ENCODE assay signal across 33 cellular contexts in the genomic region with DNA sequence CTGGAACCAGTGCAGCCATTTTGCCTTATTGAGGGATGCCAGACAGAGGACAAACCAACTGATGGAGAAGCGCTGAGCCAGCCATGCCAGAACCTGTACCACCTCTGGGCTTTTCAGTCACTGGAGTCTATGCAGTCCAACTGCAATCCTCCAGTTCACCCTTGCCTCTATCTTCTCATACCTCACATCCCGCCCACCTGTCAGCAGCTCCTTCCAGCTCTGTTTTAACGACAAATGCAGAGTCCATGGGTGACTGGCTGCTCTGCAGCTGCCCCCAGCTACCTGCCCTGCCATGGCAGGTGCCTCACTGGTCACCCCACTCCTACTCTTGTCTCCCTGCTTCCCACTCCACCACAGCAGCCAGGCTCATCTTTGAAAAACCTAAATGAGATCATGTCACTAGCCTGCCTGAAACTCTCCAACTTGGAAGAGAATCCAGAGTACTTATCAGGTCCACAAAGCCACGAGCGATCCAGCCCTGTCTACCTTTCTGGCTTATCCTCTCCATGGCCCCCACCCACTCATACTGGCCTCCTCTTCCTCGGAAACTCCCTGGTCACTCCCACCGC. TPM values are rescaled to one million over a fixed set of nuclear protein-coding genes. Genes with fewer than 3 reads are reported as not detected.
"Had no signal": no experiment of that assay in that cellular context is flagged by ENCODE, and none has a peak within 500 bp of the region (broad histone marks: within the 10 kb centered on the region; RNA-seq: fewer than 3 reads in every experiment).

No MANE protein-coding gene starts in this region.

- H3K9me3 Mint-ChIP-seq: activated T-helper 2 cell treated with anti-CD3 and anti-CD28 coated beads, Interferon-gamma antibody, Interleukin-2, Interleukin-4, amounts not matched to agents 10 μg/mL and 5 μg/mL and 100 μg/mL, durations not matched to agents 14 hours and 24 hours and 36 hours; mesothelial cell of epicardium; naive B cell; neural crest cell had no signal

- H3K27ac Mint-ChIP-seq: activated CD8-positive, alpha-beta T cell treated with anti-CD3 and anti-CD28 coated beads, Interleukin-2, amount 10 ng/mL, durations not matched to agents 7 days and 5 days; activated naive CD8-positive, alpha-beta T cell; activated T-helper 2 cell treated with anti-CD3 and anti-CD28 coated beads, Interferon-gamma antibody, Interleukin-2, Interleukin-4, amounts not matched to agents 10 μg/mL and 5 μg/mL and 100 μg/mL, durations not matched to agents 14 hours and 24 hours and 36 hours; mesothelial cell of epicardium; naive B cell; stimulated activated naive B cell treated with anti-CD40 and anti-IgM and Interleukin-4, amounts not matched to agents 10 μg/mL and 1 μg/mL and 100 μg/mL, for 72 hours had no signal

- H3K4me3 Mint-ChIP-seq: activated CD8-positive, alpha-beta T cell treated with anti-CD3 and anti-CD28 coated beads, Interleukin-2, amount 10 ng/mL, durations not matched to agents 7 days and 5 days; activated naive CD8-positive, alpha-beta T cell; mesothelial cell of epicardium; naive B cell; neural crest cell; stimulated activated naive B cell treated with anti-CD40 and anti-IgM and Interleukin-4, amounts not matched to agents 10 μg/mL and 1 μg/mL and 100 μg/mL, for 72 hours had no signal

- H3K36me3 Mint-ChIP-seq: mesothelial cell of epicardium; stimulated activated naive B cell treated with anti-CD40 and anti-IgM and Interleukin-4, amounts not matched to agents 10 μg/mL and 1 μg/mL and 100 μg/mL, for 72 hours had no signal

- H3K4me1 Mint-ChIP-seq: mesothelial cell of epicardium, naive B cell, neural crest cell had no signal

- ATAC-seq: body of pancreas; gastroesophageal sphincter; left cardiac atrium; left ventricle myocardium superior; pancreas; psoas muscle; stimulated activated naive B cell treated with anti-CD40 and anti-IgM and Interleukin-4, amounts not matched to agents 10 μg/mL and 1 μg/mL and 100 μg/mL, for 72 hours had no signal

- DNase-seq: activated CD4-positive, alpha-beta T cell treated with anti-CD3 and anti-CD28 coated beads for 1 hour; activated naive CD4-positive, alpha-beta T cell treated with Interleukin-2 at 50 U/mL for 16 hours; activated T-cell treated with anti-CD3 and anti-CD28 coated beads, Interleukin-2, amount 50 U/mL, for 48 hours; anterior cingulate cortex; body of pancreas; cerebellar nuclear complex; colonic mucosa; effector memory CD4-positive, alpha-beta T cell; left cardiac atrium; left ventricle myocardium superior; mammary epithelial cell; naive B cell; nucleus accumbens; pancreas; stimulated activated CD4-positive, alpha-beta T cell treated with anti-CD3 and anti-CD28 coated beads, Interleukin-1b, Interleukin-23, amount 100 ng/mL, for 48 hours; stimulated activated naive B cell treated with anti-CD40 and anti-IgM and Interleukin-4, amounts not matched to agents 10 μg/mL and 1 μg/mL and 100 μg/mL, for 72 hours; stomach; T-helper 2 cell; thyroid gland had no signal

- H3K27me3 Mint-ChIP-seq: activated naive CD8-positive, alpha-beta T cell had no signal

RNA-seq across cellular contexts. Expression of a gene that starts 14.0 kb away (rescaled TPM):
- total RNA-seq: mesothelial cell of epicardium, smooth muscle cell had no signal

RNA-seq across cellular contexts. Expression of a gene that starts 35.0 kb away (rescaled TPM):
- total RNA-seq: activated CD8-positive, alpha-beta T cell treated with anti-CD3 and anti-CD28 coated beads, Interleukin-2, amount 10 ng/mL, durations not matched to agents 7 days and 5 days; body of pancreas; dermis microvascular lymphatic vessel endothelial cell; epithelial cell of proximal tubule; fibroblast of lung; fibroblast of villous mesenchyme; gastroesophageal sphincter; left cardiac atrium; left ventricle myocardium superior; mammary epithelial cell; mesothelial cell of epicardium; neural crest cell; pancreas; psoas muscle; smooth muscle cell; stomach; thyroid gland; ureter had no signal

RNA-seq across cellular contexts. Expression of a gene that starts 48.1 kb away (rescaled TPM):
- total RNA-seq: body of pancreas, hepatocyte, left cardiac atrium, left ventricle myocardium superior, mesothelial cell of epicardium, neural crest cell, psoas muscle, smooth muscle cell, stomach, thyroid gland, ureter had no signal
